Comparison of ENCODE assay signal across 30 cellular contexts in genomic region chr12:65856521-65856920, GRCh38. TPM values are rescaled to one million over a fixed set of nuclear protein-coding genes. Genes with fewer than 3 reads are reported as not detected.
DNase-seq lines count a peak whose midpoint lies in the region; ATAC-seq and TF ChIP-seq lines count a peak whose summit lies in the region.
"Had no signal": no experiment of that assay in that cellular context is flagged by ENCODE, and none has a peak within 500 bp of the region (broad histone marks: within the 10 kb centered on the region; RNA-seq: fewer than 3 reads in every experiment).

No MANE protein-coding gene starts in this region.

- DNase-seq in AG04450 (ENCODE audit: low read depth, low spot score) = no peak
- DNase-seq in HCT116 (ENCODE audit: low read depth, low spot score) = no peak
- no peak for DNase-seq in adipocyte (ENCODE audit: low read depth)
- DNase-seq in mesothelial cell of epicardium (ENCODE audit: low spot score in 2 of 2, unreplicated experiment in 2 of 2) = no peak
- no peak for DNase-seq in globus pallidus (ENCODE audit: low spot score)
- DNase-seq in MV-4-11 (lab: John Stamatoyannopoulos, UW) = no peak
- DNase-seq: activated CD4-positive, alpha-beta T cell treated with anti-CD3 and anti-CD28 coated beads for 4 hours; activated CD8-positive, alpha-beta T cell treated with anti-CD3 and anti-CD28 coated beads, Interleukin-2, amount 10 ng/mL, durations not matched to agents 7 days and 5 days; activated naive CD4-positive, alpha-beta T cell treated with anti-CD3 and anti-CD28 coated beads for 36 hours; adrenal gland; body of pancreas; cerebellar nuclear complex; DMS153; dorsolateral prefrontal cortex; H7; hippocampal formation; NCI-H1092; NCI-H1694; NCI-H82; pancreas; stimulated activated CD4-positive, alpha-beta T cell treated with anti-CD3 and anti-CD28 coated beads, Interleukin-1b, Interleukin-23, amount 100 ng/mL, for 48 hours had no signal

- H3K4me2 ChIP-seq in HCT116 (ENCODE audit: low read length) = no peak overlapping the region
- H3K4me2 ChIP-seq: BLaER1 treated with 17β-estradiol and CSF1 and Interleukin-3, amounts not matched to agents 10 nM and 100 nM had no signal

- H3K4me3 Mint-ChIP-seq in mesothelial cell of epicardium = no peak overlapping the region
- H3K4me3 Mint-ChIP-seq: activated CD8-positive, alpha-beta T cell treated with anti-CD3 and anti-CD28 coated beads, Interleukin-2, amount 10 ng/mL, durations not matched to agents 7 days and 5 days; activated naive CD4-positive, alpha-beta T cell treated with anti-CD3 and anti-CD28 coated beads for 36 hours; nephron; stimulated activated naive CD8-positive, alpha-beta T cell treated with anti-CD3 and anti-CD28 coated beads, Interleukin-15, Interleukin-2, amounts not matched to agents 100 ng/mL and 50 ng/mL, for 24 hours; T-helper 2 cell treated with Interferon-gamma antibody and Interleukin-4, amounts not matched to agents 5 μg/mL and 100 μg/mL, for 36 hours had no signal

- POLR2A ChIA-PET in AG04450 (lab: Yijun Ruan, JAX) = no interaction called here
- POLR2A ChIA-PET in HCT116 (lab: Charles Lee) = no interaction called here

- peaks cover 16% of the 10 kb centered on the region for H3K36me3 Mint-ChIP-seq in mesothelial cell of epicardium

- H3K4me1 ChIP-seq in HCT116 (ENCODE audit: control insufficient read depth in 1 of 2, insufficient read depth in 2 of 2, low read length in 2 of 2) (peaks cover 4 to 49% of the 10 kb centered on the region in 2 experiments; a peak in 3 of 4 replicates), adipocyte (ENCODE audit: control insufficient read depth, insufficient read depth, low read length) (peaks cover 40% of the 10 kb centered on the region)
- H3K4me1 ChIP-seq: adrenal gland; BLaER1 treated with 17β-estradiol and CSF1 and Interleukin-3, amounts not matched to agents 10 nM and 100 nM; body of pancreas; gastroesophageal sphincter; pancreas had no signal

- BruUV-seq in HCT116 (replicated peaks; lab: Mats Ljungman, UMichigan) = no TSS peak

- CTCF ChIA-PET in AG04450 (lab: Charles Lee) = interaction anchor here (1.6 to 1.7 kb wide), 2 partner anchors 10 to 11 kb away, joined by 3 to 5 read pairs; no protein-coding TSS in a partner anchor
- CTCF ChIA-PET in HCT116 (lab: Charles Lee) = no interaction called here

- H3K9ac ChIP-seq in HCT116 (ENCODE audit: low read length) (no peak overlapping the region), adipocyte (ENCODE audit: low read length) (peak overlapping the region; percentile 36)
- H3K9ac ChIP-seq: BLaER1 treated with 17β-estradiol and CSF1 and Interleukin-3, amounts not matched to agents 10 nM and 100 nM had no signal

- ATAC-seq in HCT116 (no peak), HG02798 (IDR thresholded peaks at IDR 0.05; ENCODE audit: poor library complexity, unreplicated experiment) (no peak)
- ATAC-seq: activated CD8-positive, alpha-beta T cell treated with anti-CD3 and anti-CD28 coated beads, Interleukin-2, amount 10 ng/mL, durations not matched to agents 7 days and 5 days; body of pancreas; gastroesophageal sphincter; pancreas had no signal

- H3K27me3 Mint-ChIP-seq in mesothelial cell of epicardium (ENCODE audit: low read depth) = no peaks in the 10 kb centered on the region
- H3K27me3 Mint-ChIP-seq: stimulated activated naive CD8-positive, alpha-beta T cell treated with anti-CD3 and anti-CD28 coated beads, Interleukin-15, Interleukin-2, amounts not matched to agents 100 ng/mL and 50 ng/mL, for 24 hours had no signal

- peaks cover 100% of the 10 kb centered on the region for H3K79me2 ChIP-seq in HCT116 (ENCODE audit: insufficient read depth, low read length)

- H3K9me3 ChIP-seq in AG04450 (ENCODE audit: control insufficient read depth, insufficient read depth, low read length) (no peaks in the 10 kb centered on the region), HCT116 (ENCODE audit: control insufficient read depth in 1 of 2, insufficient read depth in 1 of 2, low read depth in 1 of 2, low read length in 2 of 2) (no peaks in the 10 kb centered on the region), adipocyte (ENCODE audit: control insufficient read depth, low read length) (no peaks in the 10 kb centered on the region)
- H3K9me3 ChIP-seq: adrenal gland; BLaER1 treated with 17β-estradiol and CSF1 and Interleukin-3, amounts not matched to agents 10 nM and 100 nM; body of pancreas; gastroesophageal sphincter; pancreas; thoracic aorta had no signal

- H3K27ac ChIP-seq in AG04450 (ENCODE audit: low read depth, low read length) (peak overlapping the region; percentile 3), HCT116 (ENCODE audit: low read depth, low read length) (peak overlapping the region; percentile 27)
- H3K27ac ChIP-seq: adrenal gland; BLaER1 treated with 17β-estradiol and CSF1 and Interleukin-3, amounts not matched to agents 10 nM and 100 nM; body of pancreas; dorsolateral prefrontal cortex; gastroesophageal sphincter; pancreas; thoracic aorta had no signal

- H3K27me3 ChIP-seq in AG04450 (ENCODE audit: control insufficient read depth, insufficient read depth, low read length) (no peaks in the 10 kb centered on the region), HCT116 (ENCODE audit: insufficient read depth, low read length) (no peaks in the 10 kb centered on the region), adipocyte (replicated peaks; ENCODE audit: control insufficient read depth, insufficient read depth, low read length) (no peaks in the 10 kb centered on the region)
- H3K27me3 ChIP-seq: adrenal gland; BLaER1 treated with 17β-estradiol and CSF1 and Interleukin-3, amounts not matched to agents 10 nM and 100 nM; body of pancreas; gastroesophageal sphincter; pancreas had no signal

- peaks cover 35% of the 10 kb centered on the region; the same call in 1 of the 2 replicates for H4K20me1 ChIP-seq in HCT116 (ENCODE audit: insufficient read depth)
- H4K20me1 ChIP-seq: BLaER1 treated with 17β-estradiol and CSF1 and Interleukin-3, amounts not matched to agents 10 nM and 100 nM had no signal

- H3K9me2 ChIP-seq in HCT116 (ENCODE audit: insufficient read depth) = no peaks in the 10 kb centered on the region

- no peak for TF ChIP-seq RAD21 in HCT116 (IDR thresholded peaks at IDR 0.05; ENCODE audit: low read depth)

- intact Hi-C loops in HCT116 (cut with micrococcal nuclease) = no loop called here

- H3K4me3 ChIP-seq in AG04450 (ENCODE audit: low read depth, low read length) (no peak overlapping the region), HCT116 (replicated peaks in 1 of 2; ENCODE audit: low read depth in 1 of 2, low read length in 2 of 2) (no peak overlapping the region), adipocyte (ENCODE audit: low read length) (no peak overlapping the region)
- H3K4me3 ChIP-seq: adrenal gland; BLaER1 treated with 17β-estradiol and CSF1 and Interleukin-3, amounts not matched to agents 10 nM and 100 nM; body of pancreas; dorsolateral prefrontal cortex; gastroesophageal sphincter; pancreas; SK-N-MC; thoracic aorta had no signal

- H3K4me1 Mint-ChIP-seq in mesothelial cell of epicardium = peaks cover 57% of the 10 kb centered on the region

- RAD21 ChIA-PET in HCT116 (lab: Charles Lee; ENCODE audit: low non-redundant PET in 1 of 2, low total read pairs in 2 of 2, uncharacterized antibody in 2 of 2, unreplicated experiment in 2 of 2) = no interaction called here

- TF ChIP-seq POLR2A in HCT116 (IDR thresholded peaks at IDR 0.05; ENCODE audit: borderline replicate concordance, extremely low read depth, insufficient read depth, insufficient read length) = no peak

- H3K9me3 Mint-ChIP-seq in mesothelial cell of epicardium = no peaks in the 10 kb centered on the region
- H3K9me3 Mint-ChIP-seq: activated naive CD4-positive, alpha-beta T cell treated with anti-CD3 and anti-CD28 coated beads for 36 hours; nephron; stimulated activated naive CD8-positive, alpha-beta T cell treated with anti-CD3 and anti-CD28 coated beads, Interleukin-15, Interleukin-2, amounts not matched to agents 100 ng/mL and 50 ng/mL, for 24 hours; T-helper 2 cell treated with Interferon-gamma antibody and Interleukin-4, amounts not matched to agents 5 μg/mL and 100 μg/mL, for 36 hours had no signal

- H3K36me3 ChIP-seq in HCT116 (ENCODE audit: control insufficient read depth in 1 of 2, insufficient read depth in 2 of 2, low read length in 2 of 2) = peaks cover 34 to 75% of the 10 kb centered on the region in 2 experiments
- peaks cover 13% of the 10 kb centered on the region for H3K36me3 ChIP-seq in adipocyte (ENCODE audit: control insufficient read depth, insufficient read depth, low read length, severe bottlenecking)
- H3K36me3 ChIP-seq: adrenal gland; BLaER1 treated with 17β-estradiol and CSF1 and Interleukin-3, amounts not matched to agents 10 nM and 100 nM; gastroesophageal sphincter; pancreas; thoracic aorta had no signal

- no peak overlapping the region for H2AFZ ChIP-seq in HCT116 (ENCODE audit: low read depth, low read length, poor library complexity, severe bottlenecking)

- H3K27ac Mint-ChIP-seq in mesothelial cell of epicardium = peak overlapping the region; percentile 19
- H3K27ac Mint-ChIP-seq: activated CD8-positive, alpha-beta T cell treated with anti-CD3 and anti-CD28 coated beads, Interleukin-2, amount 10 ng/mL, durations not matched to agents 7 days and 5 days; activated naive CD4-positive, alpha-beta T cell treated with anti-CD3 and anti-CD28 coated beads for 36 hours; stimulated activated naive CD8-positive, alpha-beta T cell treated with anti-CD3 and anti-CD28 coated beads, Interleukin-15, Interleukin-2, amounts not matched to agents 100 ng/mL and 50 ng/mL, for 24 hours; T-helper 2 cell treated with Interferon-gamma antibody and Interleukin-4, amounts not matched to agents 5 μg/mL and 100 μg/mL, for 36 hours had no signal

- no peak for TF ChIP-seq CTCF in AG04450 (IDR thresholded peaks at IDR 0.05; ENCODE audit: low read depth, low read length)
- TF ChIP-seq CTCF in HCT116 (IDR thresholded peaks at IDR 0.05 in 2 of 3, conservative IDR thresholded peaks at IDR 0.05 in 1 of 3; ENCODE audit: borderline replicate concordance in 1 of 3, insufficient read depth in 1 of 3, low read depth in 2 of 3, low read length in 2 of 3) = no peak
- no peak for TF ChIP-seq CTCF in mesothelial cell of epicardium (IDR thresholded peaks at IDR 0.05; ENCODE audit: unreplicated experiment)

TF ChIP-seq in HCT116, 20 proteins besides CTCF, POLR2A, EP300 and RAD21 (continues in another document):
- 0 out of 2 replicates have a peak, but pooled peaks have one; percentile 25 for TF ChIP-seq POLR2AphosphoS5 (IDR thresholded peaks at IDR 0.05; ENCODE audit: low read depth, low read length)

RNA-seq across cellular contexts. Expression of gene HMGA2, which starts 32.2 kb away (rescaled TPM):
- 81.6 and 99.2 TPM in 2 replicates for polyA plus RNA-seq in AG04450 (2011; rRNA removed)
- polyA minus RNA-seq in AG04450 (2011; rRNA and poly(A)+ RNA removed) = 54.5 and 76.0 TPM in 2 replicates
- total RNA-seq in HCT116 (2021; ENCODE audit: unreplicated experiment) (215 TPM), mesothelial cell of epicardium (205 to 231 TPM (median 220 TPM) in 3 replicates)
- 53.9 and 72.1 TPM in 2 replicates for polyA plus RNA-seq in HCT116 (2012)
- total RNA-seq: activated CD8-positive, alpha-beta T cell treated with anti-CD3 and anti-CD28 coated beads, Interleukin-2, amount 10 ng/mL, durations not matched to agents 7 days and 5 days; activated naive CD4-positive, alpha-beta T cell treated with anti-CD3 and anti-CD28 coated beads for 36 hours; NCI-H460 had no signal
